In genomic region chr10:100995171-100995570, GRCh38 we compare ENCODE assay signal across 14 cellular contexts. TPM values are rescaled to one million over a fixed set of nuclear protein-coding genes. Genes with fewer than 3 reads are reported as not detected.
DNase-seq lines count a peak whose midpoint lies in the region; ATAC-seq and TF ChIP-seq lines count a peak whose summit lies in the region.
"Had no signal": no experiment of that assay in that cellular context is flagged by ENCODE, and none has a peak within 500 bp of the region (broad histone marks: within the 10 kb centered on the region; RNA-seq: fewer than 3 reads in every experiment).

No MANE protein-coding gene starts in this region.

- peaks cover 13% of the 10 kb centered on the region for H3K36me3 ChIP-seq in CD4-positive, alpha-beta memory T cell (ENCODE audit: insufficient read depth, low read length)

- CTCF ChIA-PET in CD4-positive, alpha-beta memory T cell (lab: Charles Lee; ENCODE audit: partially characterized antibody) = interaction anchor here (12.0 kb wide), 1 partner anchor 22 kb away, joined by 171 read pairs; no protein-coding TSS in a partner anchor

- H3K4me3 ChIP-seq in CD4-positive, alpha-beta memory T cell (ENCODE audit: low read length in 2 of 2) = no peak overlapping the region

- H3K27me3 Mint-ChIP-seq in CD4-positive, alpha-beta memory T cell = no peaks in the 10 kb centered on the region
- H3K27me3 Mint-ChIP-seq in progenitor cell of endocrine pancreas = no peaks in the 10 kb centered on the region

- H3K9me3 ChIP-seq in CD4-positive, alpha-beta memory T cell (ENCODE audit: control insufficient read depth in 1 of 2, low read length in 2 of 2) = no peaks in the 10 kb centered on the region

- peaks cover 0 to 3% (median 0%) of the 10 kb centered on the region in 8 donors for H3K9me3 Mint-ChIP-seq in CD4-positive, alpha-beta memory T cell
- H3K9me3 Mint-ChIP-seq in progenitor cell of endocrine pancreas (ENCODE audit: low read depth) = no peaks in the 10 kb centered on the region

- peak overlapping the region in 6 of 7 donors; percentile 22 to 81 (median 68) for H3K27ac Mint-ChIP-seq in CD4-positive, alpha-beta memory T cell
- no peak overlapping the region for H3K27ac Mint-ChIP-seq in progenitor cell of endocrine pancreas

- DNase-seq in CD4-positive, alpha-beta memory T cell = no peak
- peak; percentile 88 for DNase-seq in NCI-H82 (lab: John Stamatoyannopoulos, UW)
- DNase-seq in progenitor cell of endocrine pancreas (ENCODE audit: low spot score, unreplicated experiment) = no peak
- DNase-seq in Right ventricle myocardium superior = no peak
- no peak for DNase-seq in DMS79 (lab: John Stamatoyannopoulos, UW)
- DNase-seq: activated CD4-positive, alpha-beta T cell treated with anti-CD3 and anti-CD28 coated beads, Interleukin-2, amount 50 U/mL, for 1 hour; DMS153; GOT3; NCI-H2029 treated with DMSO at 0.1 percent for 48 hours; NCI-H510A; occipital lobe had no signal

- intact Hi-C loops in CD4-positive, alpha-beta memory T cell (cut with micrococcal nuclease) = loop anchor here (5.0 to 10.0 kb wide), 2 partner anchors 433 to 460 kb away; partner anchors contain the start of gene HIF1AN
- intact Hi-C loops in Right ventricle myocardium superior (cut with DNase I) = no loop called here

- ATAC-seq in Right ventricle myocardium superior (ENCODE audit: poor library complexity) = no peak
- ATAC-seq in GM18909 (IDR thresholded peaks at IDR 0.05; ENCODE audit: poor library complexity, unreplicated experiment) = no peak
- ATAC-seq: sciatic nerve had no signal

- H3K4me1 Mint-ChIP-seq in CD4-positive, alpha-beta memory T cell = peaks cover 17 to 35% (median 22%) of the 10 kb centered on the region in 4 donors
- peaks cover 9% of the 10 kb centered on the region for H3K4me1 Mint-ChIP-seq in progenitor cell of endocrine pancreas (ENCODE audit: low read depth)

- H3K4me3 Mint-ChIP-seq in CD4-positive, alpha-beta memory T cell = peak overlapping the region in 7 of 8 donors; percentile 45 to 87 (median 61)
- H3K4me3 Mint-ChIP-seq in progenitor cell of endocrine pancreas (ENCODE audit: low read depth) = peak overlapping the region; percentile 24

- POLR2A ChIA-PET in CD4-positive, alpha-beta memory T cell (lab: Charles Lee; ENCODE audit: partially characterized antibody) = interaction anchor here (5.2 to 6.1 kb wide), 2 partner anchors 8 to 35 kb away, joined by 84 to 90 read pairs; partner anchors contain the start of genes MRPL43, PDZD7, SFXN3 and TWNK

- peaks cover 24% of the 10 kb centered on the region for H3K4me1 ChIP-seq in CD4-positive, alpha-beta memory T cell (ENCODE audit: insufficient read depth, low read length)

- peaks cover 18 to 41% of the 10 kb centered on the region in 2 donors for H3K36me3 Mint-ChIP-seq in CD4-positive, alpha-beta memory T cell
- H3K36me3 Mint-ChIP-seq in progenitor cell of endocrine pancreas (ENCODE audit: insufficient read depth) = peaks cover 12% of the 10 kb centered on the region

- TF ChIP-seq CTCF in progenitor cell of endocrine pancreas (IDR thresholded peaks at IDR 0.05; ENCODE audit: unreplicated experiment) = no peak

- H3K27me3 ChIP-seq in CD4-positive, alpha-beta memory T cell (ENCODE audit: insufficient read depth, low read length) = no peaks in the 10 kb centered on the region

- H3K27ac ChIP-seq in CD4-positive, alpha-beta memory T cell (ENCODE audit: low read depth, low read length) = no peak overlapping the region
- peak overlapping the region; percentile 78 for H3K27ac ChIP-seq in cingulate gyrus (ENCODE audit: low read depth, low read length)

RNA-seq across cellular contexts. Expression of gene LZTS2, which starts 4.4 kb away (rescaled TPM):
- total RNA-seq in CD4-positive, alpha-beta memory T cell = 10 to 100 TPM; 33.4 to 33.9 TPM
- 10 to 100 TPM in 1 of 2 donors, 1 to 10 TPM in 1; 8.4 to 19.9 TPM for polyA plus RNA-seq in CD4-positive, alpha-beta memory T cell
- total RNA-seq in progenitor cell of endocrine pancreas = 81.1 and 83.2 TPM in 2 replicates
- total RNA-seq in Right ventricle myocardium superior = 39.1 TPM

RNA-seq across cellular contexts. Expression of gene TWNK, which starts 7.8 kb away (rescaled TPM):
- 10 to 100 TPM; 11.5 to 14.3 TPM for total RNA-seq in CD4-positive, alpha-beta memory T cell
- 10 to 100 TPM in 1 of 2 donors, 1 to 10 TPM in 1; 5.0 to 10.3 TPM for polyA plus RNA-seq in CD4-positive, alpha-beta memory T cell
- total RNA-seq in progenitor cell of endocrine pancreas = 12.8 and 13.3 TPM in 2 replicates
- total RNA-seq in Right ventricle myocardium superior = 6.4 TPM

RNA-seq across cellular contexts. Expression of gene MRPL43, which starts 7.9 kb away (rescaled TPM):
- 10 to 100 TPM; 65.8 to 71.6 TPM for total RNA-seq in CD4-positive, alpha-beta memory T cell
- polyA plus RNA-seq in CD4-positive, alpha-beta memory T cell = 100 to 1,000 TPM; 110 to 114 TPM
- total RNA-seq in progenitor cell of endocrine pancreas (70.7 and 72.4 TPM in 2 replicates), Right ventricle myocardium superior (55.4 TPM)

RNA-seq across cellular contexts. Expression of gene SEMA4G, which starts 25.9 kb away (rescaled TPM):
- 1 to 10 TPM; 1.1 to 1.4 TPM for total RNA-seq in CD4-positive, alpha-beta memory T cell
- polyA plus RNA-seq in CD4-positive, alpha-beta memory T cell = under 1 TPM in 1 of 2 donors, not detected in 1; 0.26 TPM
- total RNA-seq in progenitor cell of endocrine pancreas (57.1 and 62.3 TPM in 2 replicates), Right ventricle myocardium superior (0.86 TPM)

RNA-seq across cellular contexts. Expression of gene PDZD7, which starts 35.8 kb away (rescaled TPM):
- total RNA-seq in CD4-positive, alpha-beta memory T cell = 1 to 10 TPM; 1.1 to 1.8 TPM
- under 1 TPM; 0.20 to 0.29 TPM for polyA plus RNA-seq in CD4-positive, alpha-beta memory T cell
- total RNA-seq in progenitor cell of endocrine pancreas (0.29 and 0.84 TPM in 2 replicates), Right ventricle myocardium superior (0.38 TPM)
